ENCODE assay signal across 8 cellular contexts in genomic region chr7:101094791-101095375, GRCh38. TPM values are rescaled to one million over a fixed set of nuclear protein-coding genes. Genes with fewer than 3 reads are reported as not detected.
DNase-seq lines count a peak whose midpoint lies in the region; ATAC-seq and TF ChIP-seq lines count a peak whose summit lies in the region.

No MANE protein-coding gene starts in this region.

- H3K4me1 ChIP-seq in thoracic aorta (ENCODE audit: control insufficient read depth in 1 of 2, low read depth in 2 of 2), result peaks cover 7 to 35% of the 10 kb centered on the region in 2 donors

- peak; percentile 63 for ATAC-seq in left colon
- ATAC-seq in thoracic aorta (ENCODE audit: insufficient number of reproducible peaks, low FRiP score, low read depth), result peak; percentile 56
- no peak for ATAC-seq in HG03039 (IDR thresholded peaks at IDR 0.05; ENCODE audit: unreplicated experiment)

- in situ Hi-C loops in astrocyte of the spinal cord (cut with HindIII; ENCODE audit: low sequenced_read_pairs), result no loop called here

- H3K36me3 ChIP-seq in thoracic aorta, result peaks cover under 1% of the 10 kb centered on the region

- H3K9me3 ChIP-seq in thoracic aorta, result no peaks in the 10 kb centered on the region

- H3K27ac ChIP-seq in thoracic aorta, result peak overlapping the region in 1 of 2 donors; percentile 35

- DNase-seq in NCI-H526 (lab: John Stamatoyannopoulos, UW) (peak; percentile 8 to 79), NCI-H526 treated with DMSO at 0.1 percent for 48 hours (lab: John Stamatoyannopoulos, UW) (no peak), NCI-H2029 treated with DMSO at 0.1 percent for 48 hours (lab: John Stamatoyannopoulos, UW) (peak; percentile 27), astrocyte of the spinal cord (ENCODE audit: low read depth, low spot score) (peak; percentile 64), left colon (peak in 1 of 2 donors; percentile 53), thoracic aorta (ENCODE audit: low spot score) (no peak), GM19238 (ENCODE audit: insufficient read length, low spot score) (no peak)

- intact Hi-C loops in left colon (cut with DNase I, micrococcal nuclease), result no loop called here

- H3K4me3 ChIP-seq in astrocyte of the spinal cord (ENCODE audit: low read depth, low read length) (no peak overlapping the region), thoracic aorta (no peak overlapping the region)

- TF ChIP-seq CTCF in astrocyte of the spinal cord (IDR thresholded peaks at IDR 0.05; ENCODE audit: low read depth, low read length) (peak; percentile 78), thoracic aorta (IDR thresholded peaks at IDR 0.05) (peak; percentile 58)

- no peaks in the 10 kb centered on the region for H3K27me3 ChIP-seq in thoracic aorta (replicated peaks; ENCODE audit: insufficient read depth)

RNA-seq across cellular contexts. Expression of gene TRIM56, which starts 9.6 kb away (rescaled TPM):
- total RNA-seq in left colon (10 to 100 TPM; 36.2 to 43.3 TPM), thoracic aorta (10 to 100 TPM; 32.1 to 44.5 TPM)

RNA-seq across cellular contexts. Expression of gene SERPINE1, which starts 32.0 kb away (rescaled TPM):
- total RNA-seq in left colon (1 to 10 TPM; 1.8 to 3.1 TPM), thoracic aorta (1,000 to 10,000 TPM in 1 of 2 donors, 100 to 1,000 TPM in 1; 542 to 1,009 TPM)

RNA-seq across cellular contexts. Expression of gene AP1S1, which starts 59.4 kb away (rescaled TPM):
- total RNA-seq in left colon (10 to 100 TPM; 70.5 to 84.8 TPM), thoracic aorta (10 to 100 TPM; 11.9 to 33.0 TPM)

Comparison
In these comparisons a context has a peak if more than half of its experiments do, and no peak if none do; other contexts are left out.
1. DNase-seq: peak in NCI-H526 (2 of 2), NCI-H2029 treated with DMSO at 0.1 percent for 48 hours (single experiment) and astrocyte of the spinal cord (single experiment); none in NCI-H526 treated with DMSO at 0.1 percent for 48 hours (single experiment), thoracic aorta (single experiment) and GM19238 (single experiment).
2. RNA of gene SERPINE1, which starts 32.0 kb away (total RNA-seq): 542 to 1,009 TPM in thoracic aorta; 1.8 to 3.1 TPM in left colon; every median in the first group is over 100 times any median in the second.